8 cellular contexts compared by ENCODE assay signal in the genomic region with DNA sequence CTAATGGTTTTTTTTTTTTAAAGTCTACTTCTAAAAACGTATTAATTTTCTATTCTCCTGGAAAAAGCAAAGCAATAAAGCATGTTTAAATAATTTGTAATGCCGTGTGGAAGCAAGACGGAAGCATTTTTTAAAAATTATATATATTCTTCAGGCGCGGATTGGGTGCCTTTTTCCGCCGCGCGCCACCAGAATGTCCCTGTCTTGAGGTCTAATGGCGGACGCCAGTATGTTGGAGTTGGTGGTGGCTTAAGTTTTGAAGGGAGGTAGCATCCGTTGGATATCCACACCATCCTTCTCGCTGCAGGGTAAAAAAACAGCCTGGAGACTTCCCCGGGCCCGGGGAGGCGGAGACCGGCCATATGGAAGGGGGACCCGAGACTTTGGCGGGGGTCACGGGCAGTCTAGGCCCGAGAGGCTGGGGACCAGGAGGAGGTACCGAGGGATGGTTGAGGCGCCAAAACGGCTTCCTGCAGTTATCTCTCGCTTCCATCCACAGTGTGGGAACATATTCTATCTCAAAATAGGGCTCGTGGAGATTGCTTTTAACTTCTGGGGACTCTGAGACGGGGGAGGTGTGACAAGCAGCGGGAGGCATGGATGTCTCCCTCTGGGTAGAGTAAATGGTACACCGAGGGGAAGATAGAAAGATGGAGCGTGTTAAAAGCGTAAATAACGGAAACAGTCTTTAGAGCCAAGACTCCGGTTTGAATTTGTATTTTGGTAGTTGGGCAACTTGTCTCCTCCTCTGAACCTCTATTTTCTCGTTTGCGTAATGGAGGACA.
DNase-seq lines count a peak whose midpoint lies in the region; ATAC-seq and TF ChIP-seq lines count a peak whose summit lies in the region.

A gene (plus strand): TSS at position 196 of the 785 bp plus-strand sequence. CDS start 2,841 bp downstream, outside the sequence.

- ATAC-seq in GM19023 (IDR thresholded peaks at IDR 0.05; ENCODE audit: unreplicated experiment) = peak; percentile 46

- TF ChIP-seq CTCF in AG09319 (IDR thresholded peaks at IDR 0.05; ENCODE audit: low read depth, low read length) = no peak

- peak; percentile 30 for DNase-seq in AG09319 (ENCODE audit: extremely low read depth, low read depth)
- peak; percentile 73 for DNase-seq in HK-2 (ENCODE audit: unreplicated experiment)
- peak; percentile 81 to 86 for DNase-seq in NOMO-1 (lab: John Stamatoyannopoulos, UW; ENCODE audit: unreplicated experiment in 2 of 2)
- peak; percentile 46 for DNase-seq in activated CD8-positive, alpha-beta memory T cell treated with anti-CD3 and anti-CD28 coated beads, Interleukin-2, amount 50 U/mL, for 1 hour (ENCODE audit: extremely low read depth)
- peak; percentile 54 for DNase-seq in epidermal melanocyte (ENCODE audit: insufficient read length, low spot score)
- peak; percentile 57 for DNase-seq in middle frontal gyrus (ENCODE audit: extremely low spot score, low spot score)
- peak; percentile 47 to 55 for DNase-seq in stimulated activated CD8-positive, alpha-beta memory T cell treated with anti-CD3 and anti-CD28 coated beads, Interleukin-4, amount 100 ng/mL, for 1 hour (ENCODE audit: low read depth in 2 of 2, low spot score in 1 of 2)

Comparison
In these comparisons a context has a peak if more than half of its experiments do, and no peak if none do; other contexts are left out.
1. Peak in every context shown above with its lines: DNase-seq and ATAC-seq.
2. DNase-seq: peak in every context shown above with its lines; median percentile 84 in NOMO-1; 73 in HK-2; 57 in middle frontal gyrus; 54 in epidermal melanocyte; 51 in stimulated activated CD8-positive, alpha-beta memory T cell treated with anti-CD3 and anti-CD28 coated beads, Interleukin-4, amount 100 ng/mL, for 1 hour; 46 in activated CD8-positive, alpha-beta memory T cell treated with anti-CD3 and anti-CD28 coated beads, Interleukin-2, amount 50 U/mL, for 1 hour; 30 in AG09319.